In the genomic region with DNA sequence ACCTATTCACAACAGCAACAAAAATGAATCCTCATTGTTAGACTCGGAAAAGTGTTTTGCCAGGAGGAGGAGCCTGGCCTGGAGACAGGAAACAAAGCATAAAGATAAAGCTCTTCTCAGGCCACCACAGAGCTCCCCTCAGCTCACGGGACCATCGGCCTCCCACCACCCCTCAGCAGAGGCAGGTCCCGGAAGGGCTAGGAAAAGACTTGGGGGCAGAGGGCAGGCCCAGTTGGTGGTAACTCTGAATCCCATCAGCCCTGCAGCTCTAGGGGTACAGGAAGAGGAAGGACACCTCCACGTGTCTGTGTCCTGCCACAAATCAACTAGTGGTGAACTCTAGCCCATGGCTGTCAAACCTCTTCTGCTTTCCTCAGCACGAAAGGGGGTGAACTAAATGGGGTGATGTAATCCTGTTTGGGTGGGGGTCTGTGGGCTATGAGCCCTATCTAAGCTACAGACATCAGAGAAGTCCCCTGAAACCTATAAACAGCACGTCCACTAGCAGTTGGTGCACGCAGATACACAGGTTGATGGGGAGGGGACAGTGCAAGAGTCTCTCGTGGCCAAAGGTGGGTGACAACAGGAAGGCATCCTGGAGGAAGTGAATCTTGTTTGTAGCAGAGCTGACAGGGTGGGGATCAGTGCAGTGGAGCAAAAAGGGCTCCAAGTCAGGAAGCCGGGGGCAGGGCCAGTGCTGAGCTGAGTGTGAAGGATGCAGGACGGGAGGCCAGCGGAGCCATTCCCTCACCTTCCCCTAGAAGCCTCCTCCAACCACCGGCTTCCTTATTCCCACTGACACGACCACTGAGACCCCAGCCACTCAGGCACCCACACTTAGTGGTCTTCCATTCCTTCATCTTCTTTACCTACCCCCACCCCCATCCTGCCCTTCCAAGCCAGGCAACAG, we compare ENCODE assay signal across 11 cellular contexts.
DNase-seq lines count a peak whose midpoint lies in the region; ATAC-seq, FAIRE-seq and TF ChIP-seq lines count a peak whose summit lies in the region.
"Had no signal": no experiment of that assay in that cellular context is flagged by ENCODE, and none has a peak within 500 bp of the region (broad histone marks: within the 10 kb centered on the region; RNA-seq: fewer than 3 reads in every experiment).

No MANE protein-coding gene starts in this region.

- peak; percentile 56 for FAIRE-seq in urothelium cell line (lab: Jason Lieb, UNC)

- CTCF ChIA-PET in SK-N-SH (lab: Yijun Ruan, JAX): interaction anchor here (0.7 to 3.6 kb wide), 6 partner anchors 25 to 44 kb away, joined by 3 to 26 read pairs (median 3); no protein-coding TSS in a partner anchor

- H3K4me2 ChIP-seq in SK-N-SH: peak overlapping the region; percentile 16; the same call in 1 of the 2 replicates

- H3K4me1 Mint-ChIP-seq in nephron (peaks cover 85% of the 10 kb centered on the region), CD14-positive monocyte (peaks cover 22% of the 10 kb centered on the region)
- no peaks in the 10 kb centered on the region for H3K4me1 Mint-ChIP-seq in effector memory CD8-positive, alpha-beta T cell (ENCODE audit: low read depth in 2 of 2)
- H3K4me1 Mint-ChIP-seq: activated CD4-positive, alpha-beta memory T cell treated with anti-CD3 and anti-CD28 coated beads, Interleukin-2, amount 10 ng/mL, durations not matched to agents 7 days and 5 days; activated naive CD8-positive, alpha-beta T cell treated with anti-CD3 and anti-CD28 coated beads for 36 hours had no signal

- intact Hi-C loops in CD14-positive monocyte (cut with micrococcal nuclease): no loop called here

- H3K9me3 ChIP-seq in SK-N-SH: no peaks in the 10 kb centered on the region

- peak overlapping the region; percentile 94 to 99 (median 96) for H3K27ac Mint-ChIP-seq in nephron
- H3K27ac Mint-ChIP-seq in CD14-positive monocyte: peak overlapping the region in 1 of 7 donors; percentile 37
- no peak overlapping the region for H3K27ac Mint-ChIP-seq in effector memory CD8-positive, alpha-beta T cell
- H3K27ac Mint-ChIP-seq: activated CD4-positive, alpha-beta memory T cell treated with anti-CD3 and anti-CD28 coated beads, Interleukin-2, amount 10 ng/mL, durations not matched to agents 7 days and 5 days; activated naive CD8-positive, alpha-beta T cell treated with anti-CD3 and anti-CD28 coated beads for 36 hours had no signal

- WGBS in SK-N-SH (ENCODE audit: low lambda C conversion rate): 93% methylated on average over 14 of the region's 14 CpGs

- H3K27ac ChIP-seq in SK-N-SH (ENCODE audit: low read depth in 2 of 2, low read length in 1 of 2): peak overlapping the region; percentile 41 to 43
- H3K27ac ChIP-seq: 22Rv1 had no signal

- TF ChIP-seq CTCF in SK-N-SH (IDR thresholded peaks at IDR 0.05) (no peak), nephron (IDR thresholded peaks at IDR 0.05; ENCODE audit: unreplicated experiment in 3 of 3) (no peak), CD14-positive monocyte (IDR thresholded peaks at IDR 0.05) (no peak)

- TF ChIP-seq RAD21 in SK-N-SH (IDR thresholded peaks at IDR 0.05; ENCODE audit: low read length): no peak

- POLR2A ChIA-PET in SK-N-SH (lab: Yijun Ruan, JAX): no interaction called here

- peaks cover 11 to 30% of the 10 kb centered on the region in 2 experiments for H3K4me1 ChIP-seq in SK-N-SH (ENCODE audit: control insufficient read depth in 1 of 2, insufficient read depth in 2 of 2, low read depth in 1 of 2, low read length in 1 of 2)

- no peak for TF ChIP-seq EP300 in SK-N-SH (IDR thresholded peaks at IDR 0.05; ENCODE audit: borderline replicate concordance in 1 of 2, low read depth in 1 of 2, low read length in 1 of 2)

- peaks cover 7% of the 10 kb centered on the region for H3K36me3 Mint-ChIP-seq in nephron (ENCODE audit: low read depth)
- H3K36me3 Mint-ChIP-seq in CD14-positive monocyte: no peaks in the 10 kb centered on the region
- no peaks in the 10 kb centered on the region for H3K36me3 Mint-ChIP-seq in effector memory CD8-positive, alpha-beta T cell (ENCODE audit: insufficient read depth)
- H3K36me3 Mint-ChIP-seq: activated naive CD8-positive, alpha-beta T cell treated with anti-CD3 and anti-CD28 coated beads for 36 hours had no signal

- no peak overlapping the region for H3K9ac ChIP-seq in SK-N-SH

- no peaks in the 10 kb centered on the region for H4K20me1 ChIP-seq in SK-N-SH (ENCODE audit: insufficient read depth)

- H3K27me3 Mint-ChIP-seq in nephron (ENCODE audit: low read depth): no peaks in the 10 kb centered on the region
- H3K27me3 Mint-ChIP-seq in CD14-positive monocyte (ENCODE audit: low read depth in 3 of 3): peaks cover 0 to 5% (median 1%) of the 10 kb centered on the region in 3 donors
- H3K27me3 Mint-ChIP-seq in effector memory CD8-positive, alpha-beta T cell: peaks cover 28 to 58% of the 10 kb centered on the region in 2 donors
- H3K27me3 Mint-ChIP-seq: activated naive CD8-positive, alpha-beta T cell treated with anti-CD3 and anti-CD28 coated beads for 36 hours had no signal

- DNase-seq in SK-N-SH: no peak
- DNase-seq in dermis blood vessel endothelial cell: peak; percentile 60
- no peak for DNase-seq in urothelium cell line (ENCODE audit: low spot score)
- no peak for DNase-seq in CD14-positive monocyte (ENCODE audit: low spot score)
- no peak for DNase-seq in effector memory CD8-positive, alpha-beta T cell
- DNase-seq: activated CD4-positive, alpha-beta memory T cell treated with anti-CD3 and anti-CD28 coated beads, Interleukin-2, amount 10 ng/mL, durations not matched to agents 7 days and 5 days; activated naive CD8-positive, alpha-beta T cell treated with anti-CD3 and anti-CD28 coated beads for 36 hours had no signal

- no peaks in the 10 kb centered on the region for H3K9me2 ChIP-seq in SK-N-SH

- H3K4me3 Mint-ChIP-seq in nephron (peak overlapping the region; percentile 91 to 96 (median 92)), CD14-positive monocyte (no peak overlapping the region)
- no peak overlapping the region for H3K4me3 Mint-ChIP-seq in effector memory CD8-positive, alpha-beta T cell
- H3K4me3 Mint-ChIP-seq: activated CD4-positive, alpha-beta memory T cell treated with anti-CD3 and anti-CD28 coated beads, Interleukin-2, amount 10 ng/mL, durations not matched to agents 7 days and 5 days; activated naive CD8-positive, alpha-beta T cell treated with anti-CD3 and anti-CD28 coated beads for 36 hours had no signal

- no peaks in the 10 kb centered on the region for H3K27me3 ChIP-seq in SK-N-SH (ENCODE audit: insufficient read depth)

- no peak overlapping the region for H3K4me3 ChIP-seq in SK-N-SH (ENCODE audit: low read depth in 2 of 2, low read length in 1 of 2)

- no peaks in the 10 kb centered on the region for H3F3A ChIP-seq in SK-N-SH (replicated peaks; ENCODE audit: insufficient read depth)

- H3K9me3 Mint-ChIP-seq in nephron: no peaks in the 10 kb centered on the region
- peaks cover 0 to 2% (median 0%) of the 10 kb centered on the region in 7 donors for H3K9me3 Mint-ChIP-seq in CD14-positive monocyte
- no peaks in the 10 kb centered on the region for H3K9me3 Mint-ChIP-seq in effector memory CD8-positive, alpha-beta T cell
- H3K9me3 Mint-ChIP-seq: activated CD4-positive, alpha-beta memory T cell treated with anti-CD3 and anti-CD28 coated beads, Interleukin-2, amount 10 ng/mL, durations not matched to agents 7 days and 5 days; activated naive CD8-positive, alpha-beta T cell treated with anti-CD3 and anti-CD28 coated beads for 36 hours had no signal

- H3K36me3 ChIP-seq in SK-N-SH (replicated peaks in 1 of 2; ENCODE audit: control insufficient read depth in 1 of 2, insufficient read depth in 2 of 2, low read length in 1 of 2): peaks cover 38 to 74% of the 10 kb centered on the region in 2 experiments

- H3K79me2 ChIP-seq in SK-N-SH (ENCODE audit: insufficient read depth): peaks cover 30% of the 10 kb centered on the region; the same call in 1 of the 2 replicates

- ATAC-seq in SK-N-SH treated with all-trans-retinoic acid at 6 μM for 48 hours (no peak), GM18511 (IDR thresholded peaks at IDR 0.05; ENCODE audit: unreplicated experiment) (no peak)
- ATAC-seq in effector memory CD8-positive, alpha-beta T cell (replicated peaks): no peak

- H2AFZ ChIP-seq in SK-N-SH (ENCODE audit: low read depth): no peak overlapping the region

TF ChIP-seq in SK-N-SH, 30 proteins besides CTCF, POLR2A, EP300 and RAD21 (continues in another document):
- no peak for TF ChIP-seq NFIC (IDR thresholded peaks at IDR 0.05; ENCODE audit: borderline replicate concordance)
- no peak for TF ChIP-seq ELF1 (IDR thresholded peaks at IDR 0.05)
- TF ChIP-seq POLR2AphosphoS5 (IDR thresholded peaks at IDR 0.05; ENCODE audit: low read depth, low read length): no peak
- no peak for TF ChIP-seq MXI1 (IDR thresholded peaks at IDR 0.05; ENCODE audit: low read depth, low read length)
- TF ChIP-seq, protein P1, sequence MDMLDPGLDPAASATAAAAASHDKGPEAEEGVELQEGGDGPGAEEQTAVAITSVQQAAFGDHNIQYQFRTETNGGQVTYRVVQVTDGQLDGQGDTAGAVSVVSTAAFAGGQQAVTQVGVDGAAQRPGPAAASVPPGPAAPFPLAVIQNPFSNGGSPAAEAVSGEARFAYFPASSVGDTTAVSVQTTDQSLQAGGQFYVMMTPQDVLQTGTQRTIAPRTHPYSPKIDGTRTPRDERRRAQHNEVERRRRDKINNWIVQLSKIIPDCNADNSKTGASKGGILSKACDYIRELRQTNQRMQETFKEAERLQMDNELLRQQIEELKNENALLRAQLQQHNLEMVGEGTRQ (IDR thresholded peaks at IDR 0.05; ENCODE audit: borderline replicate concordance, low read depth, low read length): no peak

TF ChIP-seq in SK-N-SH treated with all-trans-retinoic acid at 6 μM for 48 hours, 23 proteins besides CTCF, POLR2A, EP300 and RAD21 (continues in another document):
- TF ChIP-seq RARB (CRISPR knock-in tag; IDR thresholded peaks at IDR 0.05) (no peak), GLIS3 (CRISPR knock-in tag; IDR thresholded peaks at IDR 0.05) (no peak)
- TF ChIP-seq, protein P2, sequence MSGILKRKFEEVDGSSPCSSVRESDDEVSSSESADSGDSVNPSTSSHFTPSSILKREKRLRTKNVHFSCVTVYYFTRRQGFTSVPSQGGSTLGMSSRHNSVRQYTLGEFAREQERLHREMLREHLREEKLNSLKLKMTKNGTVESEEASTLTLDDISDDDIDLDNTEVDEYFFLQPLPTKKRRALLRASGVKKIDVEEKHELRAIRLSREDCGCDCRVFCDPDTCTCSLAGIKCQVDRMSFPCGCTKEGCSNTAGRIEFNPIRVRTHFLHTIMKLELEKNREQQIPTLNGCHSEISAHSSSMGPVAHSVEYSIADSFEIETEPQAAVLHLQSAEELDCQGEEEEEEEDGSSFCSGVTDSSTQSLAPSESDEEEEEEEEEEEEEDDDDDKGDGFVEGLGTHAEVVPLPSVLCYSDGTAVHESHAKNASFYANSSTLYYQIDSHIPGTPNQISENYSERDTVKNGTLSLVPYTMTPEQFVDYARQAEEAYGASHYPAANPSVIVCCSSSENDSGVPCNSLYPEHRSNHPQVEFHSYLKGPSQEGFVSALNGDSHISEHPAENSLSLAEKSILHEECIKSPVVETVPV (CRISPR knock-in tag; IDR thresholded peaks at IDR 0.05): no peak

Comparison
In these comparisons a context has a peak if more than half of its experiments do, and no peak if none do; other contexts are left out.
1. H3K27ac Mint-ChIP-seq: peak in nephron (3 of 3); none in effector memory CD8-positive, alpha-beta T cell (0 of 2).
2. H3K4me3 Mint-ChIP-seq: peak in nephron (3 of 3); none in CD14-positive monocyte (0 of 2) and effector memory CD8-positive, alpha-beta T cell (0 of 2).